ENCODE assay signal across 22 cellular contexts in genomic region chr6:131027326-131027725, GRCh38.
"Had no signal": no experiment of that assay in that cellular context is flagged by ENCODE, and none has a peak within 500 bp of the region (broad histone marks: within the 10 kb centered on the region; RNA-seq: fewer than 3 reads in every experiment).

No MANE protein-coding gene starts in this region.

- H3K27ac ChIP-seq: gastrocnemius medialis, lower lobe of right lung, neural progenitor cell, prostate gland, sigmoid colon, stomach, thyroid gland, vagina had no signal

- H3K9me3 Mint-ChIP-seq: natural killer cell treated with Interleukin-12 subunit alpha and Interleukin-12 subunit beta and Interleukin-15 and Interleukin-18, amount 100 ng/mL, for 72 hours; stimulated activated effector memory CD8-positive, alpha-beta T cell treated with anti-CD3 and anti-CD28 coated beads, Interleukin-12 subunit alpha, Interleukin-12 subunit beta, amount 100 ng/mL, for 72 hours had no signal

- H3K27ac Mint-ChIP-seq: natural killer cell treated with Interleukin-12 subunit alpha and Interleukin-12 subunit beta and Interleukin-15 and Interleukin-18, amount 100 ng/mL, for 72 hours; neural progenitor cell; stimulated activated effector memory CD8-positive, alpha-beta T cell treated with anti-CD3 and anti-CD28 coated beads, Interleukin-12 subunit alpha, Interleukin-12 subunit beta, amount 100 ng/mL, for 72 hours had no signal

- H3K27me3 ChIP-seq: gastrocnemius medialis, neural progenitor cell, sigmoid colon, stomach, thyroid gland, vagina had no signal

- H3K4me3 ChIP-seq: gastrocnemius medialis, lower lobe of right lung, mucosa of descending colon, neural progenitor cell, prostate gland, sigmoid colon, stomach, thyroid gland, vagina had no signal

- H3K36me3 ChIP-seq: gastrocnemius medialis, lower lobe of right lung, neural progenitor cell, prostate gland, sigmoid colon, stomach, thyroid gland, vagina had no signal

- H3K4me2 ChIP-seq: neural progenitor cell had no signal

- H3K27me3 Mint-ChIP-seq: naive B cell; natural killer cell treated with Interleukin-12 subunit alpha and Interleukin-12 subunit beta and Interleukin-15 and Interleukin-18, amount 100 ng/mL, for 72 hours had no signal

- H2AFZ ChIP-seq: neural progenitor cell had no signal

- ATAC-seq: esophagus mucosa; gastrocnemius medialis; left ventricle myocardium superior; lower lobe of right lung; mucosa of descending colon; natural killer cell treated with Interleukin-12 subunit alpha and Interleukin-12 subunit beta and Interleukin-15 and Interleukin-18, amount 100 ng/mL, for 72 hours; right cardiac atrium; stimulated activated effector memory CD8-positive, alpha-beta T cell treated with anti-CD3 and anti-CD28 coated beads, Interleukin-12 subunit alpha, Interleukin-12 subunit beta, amount 100 ng/mL, for 72 hours had no signal

- H3K9me3 ChIP-seq: gastrocnemius medialis, lower lobe of right lung, mucosa of descending colon, prostate gland, sigmoid colon, stomach, thyroid gland, vagina had no signal

- H3K36me3 Mint-ChIP-seq: naive B cell; natural killer cell treated with Interleukin-12 subunit alpha and Interleukin-12 subunit beta and Interleukin-15 and Interleukin-18, amount 100 ng/mL, for 72 hours; stimulated activated effector memory CD8-positive, alpha-beta T cell treated with anti-CD3 and anti-CD28 coated beads, Interleukin-12 subunit alpha, Interleukin-12 subunit beta, amount 100 ng/mL, for 72 hours had no signal

- H3K9ac ChIP-seq: neural progenitor cell had no signal

- H3K4me3 Mint-ChIP-seq: naive B cell; natural killer cell treated with Interleukin-12 subunit alpha and Interleukin-12 subunit beta and Interleukin-15 and Interleukin-18, amount 100 ng/mL, for 72 hours; neural progenitor cell; stimulated activated effector memory CD8-positive, alpha-beta T cell treated with anti-CD3 and anti-CD28 coated beads, Interleukin-12 subunit alpha, Interleukin-12 subunit beta, amount 100 ng/mL, for 72 hours had no signal

- DNase-seq: cortex of kidney; foreskin fibroblast; gastrocnemius medialis; head of caudate nucleus; left ventricle myocardium superior; lower lobe of right lung; mucosa of descending colon; naive B cell; right cardiac atrium; sigmoid colon; stimulated activated CD4-positive, alpha-beta T cell treated with anti-CD3 and anti-CD28 coated beads, Interleukin-2, amount 100 ng/mL, for 24 hours; stimulated activated CD4-positive, alpha-beta T cell treated with anti-CD3 and anti-CD28 coated beads, Interleukin-4, amount 100 ng/mL, for 24 hours; stimulated activated naive CD4-positive, alpha-beta T cell treated with Interleukin-2 at 50 U/mL for 16 hours; stomach; thyroid gland; trophoblast cell had no signal

- H3K4me1 ChIP-seq: lower lobe of right lung, prostate gland, thyroid gland, vagina had no signal
